ENCODE assay signal across 1 cellular context in genomic region chr6:6516643-6517042, GRCh38.
TF ChIP-seq lines count a peak whose summit lies in the region.

No MANE protein-coding gene starts in this region.

TF ChIP-seq in SK-N-SH, 30 proteins besides CTCF, POLR2A, EP300 and RAD21 (continued from another document):
- no peak for TF ChIP-seq ZBTB33 (IDR thresholded peaks at IDR 0.05; ENCODE audit: borderline replicate concordance, low read depth)
- TF ChIP-seq POLR2AphosphoS5 (IDR thresholded peaks at IDR 0.05; ENCODE audit: low read depth, low read length) = no peak
- TF ChIP-seq, protein P1, sequence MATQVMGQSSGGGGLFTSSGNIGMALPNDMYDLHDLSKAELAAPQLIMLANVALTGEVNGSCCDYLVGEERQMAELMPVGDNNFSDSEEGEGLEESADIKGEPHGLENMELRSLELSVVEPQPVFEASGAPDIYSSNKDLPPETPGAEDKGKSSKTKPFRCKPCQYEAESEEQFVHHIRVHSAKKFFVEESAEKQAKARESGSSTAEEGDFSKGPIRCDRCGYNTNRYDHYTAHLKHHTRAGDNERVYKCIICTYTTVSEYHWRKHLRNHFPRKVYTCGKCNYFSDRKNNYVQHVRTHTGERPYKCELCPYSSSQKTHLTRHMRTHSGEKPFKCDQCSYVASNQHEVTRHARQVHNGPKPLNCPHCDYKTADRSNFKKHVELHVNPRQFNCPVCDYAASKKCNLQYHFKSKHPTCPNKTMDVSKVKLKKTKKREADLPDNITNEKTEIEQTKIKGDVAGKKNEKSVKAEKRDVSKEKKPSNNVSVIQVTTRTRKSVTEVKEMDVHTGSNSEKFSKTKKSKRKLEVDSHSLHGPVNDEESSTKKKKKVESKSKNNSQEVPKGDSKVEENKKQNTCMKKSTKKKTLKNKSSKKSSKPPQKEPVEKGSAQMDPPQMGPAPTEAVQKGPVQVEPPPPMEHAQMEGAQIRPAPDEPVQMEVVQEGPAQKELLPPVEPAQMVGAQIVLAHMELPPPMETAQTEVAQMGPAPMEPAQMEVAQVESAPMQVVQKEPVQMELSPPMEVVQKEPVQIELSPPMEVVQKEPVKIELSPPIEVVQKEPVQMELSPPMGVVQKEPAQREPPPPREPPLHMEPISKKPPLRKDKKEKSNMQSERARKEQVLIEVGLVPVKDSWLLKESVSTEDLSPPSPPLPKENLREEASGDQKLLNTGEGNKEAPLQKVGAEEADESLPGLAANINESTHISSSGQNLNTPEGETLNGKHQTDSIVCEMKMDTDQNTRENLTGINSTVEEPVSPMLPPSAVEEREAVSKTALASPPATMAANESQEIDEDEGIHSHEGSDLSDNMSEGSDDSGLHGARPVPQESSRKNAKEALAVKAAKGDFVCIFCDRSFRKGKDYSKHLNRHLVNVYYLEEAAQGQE (IDR thresholded peaks at IDR 0.05; ENCODE audit: low read depth, low read length) = no peak
- no peak for TF ChIP-seq ELF1 (IDR thresholded peaks at IDR 0.05)
- no peak for TF ChIP-seq MXI1 (IDR thresholded peaks at IDR 0.05; ENCODE audit: low read depth, low read length)
- no peak for TF ChIP-seq NFIC (IDR thresholded peaks at IDR 0.05; ENCODE audit: borderline replicate concordance)
- TF ChIP-seq EZH2phosphoT487 (IDR thresholded peaks at IDR 0.05; ENCODE audit: borderline replicate concordance, low read depth) = no peak
- TF ChIP-seq, protein P2, sequence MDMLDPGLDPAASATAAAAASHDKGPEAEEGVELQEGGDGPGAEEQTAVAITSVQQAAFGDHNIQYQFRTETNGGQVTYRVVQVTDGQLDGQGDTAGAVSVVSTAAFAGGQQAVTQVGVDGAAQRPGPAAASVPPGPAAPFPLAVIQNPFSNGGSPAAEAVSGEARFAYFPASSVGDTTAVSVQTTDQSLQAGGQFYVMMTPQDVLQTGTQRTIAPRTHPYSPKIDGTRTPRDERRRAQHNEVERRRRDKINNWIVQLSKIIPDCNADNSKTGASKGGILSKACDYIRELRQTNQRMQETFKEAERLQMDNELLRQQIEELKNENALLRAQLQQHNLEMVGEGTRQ (IDR thresholded peaks at IDR 0.05; ENCODE audit: borderline replicate concordance, low read depth, low read length) = no peak
- TF ChIP-seq CHD2 (IDR thresholded peaks at IDR 0.05; ENCODE audit: low read length, partially characterized antibody) = no peak
- TF ChIP-seq JUND (IDR thresholded peaks at IDR 0.05) = no peak
- no peak for TF ChIP-seq MEF2A (IDR thresholded peaks at IDR 0.05; ENCODE audit: borderline replicate concordance, low read depth)
- TF ChIP-seq RXRA (IDR thresholded peaks at IDR 0.05; ENCODE audit: borderline replicate concordance, low read depth) = no peak
- no peak for TF ChIP-seq PBX3 (IDR thresholded peaks at IDR 0.05)
- no peak for TF ChIP-seq USF1 (IDR thresholded peaks at IDR 0.05; ENCODE audit: borderline replicate concordance, low read depth)
